In the genomic region with DNA sequence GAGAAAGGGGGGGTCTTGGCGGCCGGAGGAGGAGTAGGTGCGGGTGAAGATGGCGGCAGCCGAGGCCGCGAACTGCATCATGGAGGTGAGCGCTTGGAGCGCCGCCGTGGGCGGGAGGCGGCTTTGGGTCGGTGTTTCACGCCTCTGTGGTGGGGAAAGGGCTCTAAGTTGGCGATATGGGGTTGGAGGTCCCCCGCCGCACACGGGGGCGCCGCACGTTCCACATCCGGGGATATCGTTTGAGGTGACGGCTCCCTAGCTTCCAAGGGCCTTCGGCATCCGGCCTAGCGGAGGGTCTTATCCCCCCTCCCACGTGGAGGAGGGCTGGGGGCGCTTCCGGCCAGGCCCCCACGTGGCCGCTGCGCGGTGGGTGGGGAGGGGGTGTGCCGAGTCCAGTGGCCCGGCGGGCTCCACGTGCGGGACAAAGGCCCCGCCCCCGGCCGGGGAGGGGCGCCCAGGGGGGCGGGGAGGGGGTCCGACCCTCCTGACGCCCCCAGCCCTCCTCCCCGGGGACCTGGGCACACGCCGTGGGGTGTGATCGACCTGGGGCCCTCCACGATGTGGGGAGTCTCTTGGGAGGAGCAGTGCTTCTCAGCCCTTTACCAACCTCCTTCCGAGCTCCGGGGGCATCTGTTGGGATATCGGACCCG, we compare ENCODE assay signal across 8 cellular contexts. TPM values are rescaled to one million over a fixed set of nuclear protein-coding genes. Genes with fewer than 3 reads are reported as not detected.
DNase-seq lines count a peak whose midpoint lies in the region; ATAC-seq and TF ChIP-seq lines count a peak whose summit lies in the region.

A gene (plus strand): TSS at position 40 of the 650 bp plus-strand sequence. CDS start 10 bp downstream, at position 50.

- no peaks in the 10 kb centered on the region for H3K9me2 ChIP-seq in OCI-LY7 (ENCODE audit: insufficient read depth, low read length)

- H3K4me1 ChIP-seq in OCI-LY7 (ENCODE audit: insufficient read depth, low read length, poor library complexity, severe bottlenecking): peaks cover 54% of the 10 kb centered on the region
- peaks cover 36% of the 10 kb centered on the region for H3K4me1 ChIP-seq in adipocyte (ENCODE audit: control insufficient read depth, insufficient read depth, low read length)
- peaks cover 0 to 54% of the 10 kb centered on the region in 2 donors for H3K4me1 ChIP-seq in right atrium auricular region

- H4K20me1 ChIP-seq in OCI-LY7 (ENCODE audit: insufficient read depth, low read length): 0 out of 2 replicates have a peak, but pooled peaks cover 9% of the 10 kb centered on the region

- H3K9ac ChIP-seq in adipocyte (ENCODE audit: low read length): peak within 1 kb of the TSS; percentile 99

- H3K27ac ChIP-seq in OCI-LY7 (ENCODE audit: low read depth, low read length, poor library complexity, severe bottlenecking) (peak within 1 kb of the TSS; percentile 84), right atrium auricular region (peak within 1 kb of the TSS; percentile 98)

- no TSS peak for BruUV-seq in OCI-LY7 (replicated peaks; lab: Mats Ljungman, UMichigan)

- H3K27me3 ChIP-seq in adipocyte (replicated peaks; ENCODE audit: control insufficient read depth, insufficient read depth, low read length): no peaks in the 10 kb centered on the region
- H3K27me3 ChIP-seq in right atrium auricular region: no peaks in the 10 kb centered on the region

- DNase-seq in NK-92 treated with Interleukin-12 subunit alpha and Interleukin-12 subunit beta, amount 100 ng/mL, for 24 hours (lab: John Stamatoyannopoulos, UW): peak; percentile 53
- DNase-seq in NK-92 (lab: John Stamatoyannopoulos, UW; ENCODE audit: unreplicated experiment) (no peak), OCI-LY7 (ENCODE audit: low spot score) (peak; percentile 72), adipocyte (ENCODE audit: low read depth) (peak; percentile 62), right atrium auricular region (ENCODE audit: low spot score) (no peak), pulmonary artery endothelial cell (ENCODE audit: low read depth, low spot score) (no peak), NCI-H1930 (lab: John Stamatoyannopoulos, UW) (no peak)

- H3K4me3 ChIP-seq in OCI-LY7 (ENCODE audit: low read depth, low read length, poor library complexity, severe bottlenecking) (peak within 1 kb of the TSS; percentile 96), adipocyte (ENCODE audit: low read length) (peak within 1 kb of the TSS; percentile 97), right atrium auricular region (peak within 1 kb of the TSS; percentile 99)

- POLR2A ChIA-PET in OCI-LY7 (lab: Charles Lee): interaction anchor here (0.5 to 1.3 kb wide), 2 partner anchors 10 to 29 kb away, joined by 4 to 5 read pairs; no protein-coding TSS in a partner anchor

- CTCF ChIA-PET in OCI-LY7 (lab: Charles Lee; ENCODE audit: unreplicated experiment): interaction anchor here (0.6 kb wide), 2 partner anchors 150 to 164 kb away, joined by 3 to 6 read pairs; a partner anchor contains a TSS

- intact Hi-C loops in OCI-LY7 (cut with micrococcal nuclease; ENCODE audit: unreplicated experiment): loop anchor here (2.0 to 10.0 kb wide), 4 partner anchors 87 to 1040 kb away; a partner anchor contains a TSS

- TF ChIP-seq CTCF in OCI-LY7 (conservative IDR thresholded peaks at IDR 0.05; ENCODE audit: low read length) (no peak), right atrium auricular region (IDR thresholded peaks at IDR 0.05) (no peak)

- peak within 1 kb of the TSS; percentile 9; the same call in 1 of the 2 replicates for H2AFZ ChIP-seq in OCI-LY7 (ENCODE audit: low read length)

- no peak for ATAC-seq in GM21367 (IDR thresholded peaks at IDR 0.05; ENCODE audit: unreplicated experiment)

- H3K79me2 ChIP-seq in OCI-LY7 (ENCODE audit: insufficient read depth, low read depth, low read length): peaks cover 53% of the 10 kb centered on the region

- H3K4me2 ChIP-seq in OCI-LY7 (ENCODE audit: low read length): peak within 1 kb of the TSS; percentile 95

- H3K36me3 ChIP-seq in OCI-LY7 (ENCODE audit: insufficient read depth, low read length) (peaks cover 36% of the 10 kb centered on the region), adipocyte (ENCODE audit: control insufficient read depth, insufficient read depth, low read length, severe bottlenecking) (peaks cover 8% of the 10 kb centered on the region), right atrium auricular region (peaks cover 16% of the 10 kb centered on the region)

- H3K9me3 ChIP-seq in OCI-LY7 (ENCODE audit: low read length): no peaks in the 10 kb centered on the region
- H3K9me3 ChIP-seq in adipocyte (ENCODE audit: control insufficient read depth, low read length): no peaks in the 10 kb centered on the region
- no peaks in the 10 kb centered on the region for H3K9me3 ChIP-seq in right atrium auricular region

RNA-seq across cellular contexts. Expression of the gene that starts here (rescaled TPM):
- 403 and 412 TPM in 2 replicates for total RNA-seq in OCI-LY7 (2014; rRNA removed; shearing (Covaris generic))
- total RNA-seq in OCI-LY7 (2022) (266 and 285 TPM in 2 replicates), right atrium auricular region (100 to 1,000 TPM; 187 to 192 TPM), pulmonary artery endothelial cell (476 and 582 TPM in 2 replicates)

Comparison
In these comparisons a context has a peak if more than half of its experiments do, and no peak if none do; other contexts are left out.
1. DNase-seq: peak in NK-92 treated with Interleukin-12 subunit alpha and Interleukin-12 subunit beta, amount 100 ng/mL, for 24 hours (single experiment), OCI-LY7 (single experiment) and adipocyte (single experiment); none in NK-92 (single experiment), right atrium auricular region (single experiment), pulmonary artery endothelial cell (single experiment) and NCI-H1930 (0 of 2).
2. Peak in every context shown above with its lines, with median percentiles within 50 percentile points of each other: H3K4me3 ChIP-seq.